10 cellular contexts compared by ENCODE assay signal in the genomic region with DNA sequence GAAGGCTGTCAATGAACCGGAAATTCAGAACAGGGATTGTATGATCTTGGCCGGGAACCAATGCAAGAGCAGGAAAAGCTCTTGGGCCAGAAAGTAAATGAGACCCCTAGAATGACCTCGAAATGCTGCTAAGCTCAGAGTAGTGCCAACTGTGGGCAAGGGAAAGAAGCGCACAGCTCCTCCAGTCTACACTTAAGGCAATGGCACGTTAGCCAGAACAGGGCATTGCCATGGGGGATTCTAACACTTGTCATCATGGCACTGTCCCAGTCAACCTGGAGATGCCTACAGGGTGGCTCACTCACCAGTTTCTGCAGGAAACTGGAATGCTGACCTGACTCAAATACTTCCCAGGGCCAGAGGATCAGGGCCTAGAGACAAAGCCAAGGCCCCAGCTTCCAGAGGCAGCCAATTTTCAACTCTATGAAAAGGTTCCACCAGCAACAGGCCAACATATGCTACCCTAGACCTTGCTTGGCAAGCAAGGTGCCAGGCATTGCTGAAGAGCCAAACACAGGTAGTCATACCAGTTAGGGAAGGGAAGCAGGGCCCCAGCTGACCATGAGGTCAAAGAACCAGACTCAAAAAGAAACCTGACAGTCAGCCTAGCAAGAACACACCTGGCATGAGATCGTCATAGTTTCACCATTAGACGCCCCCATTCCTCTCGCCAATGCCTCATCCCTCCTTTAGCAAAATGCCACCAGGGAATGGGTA. TPM values are rescaled to one million over a fixed set of nuclear protein-coding genes. Genes with fewer than 3 reads are reported as not detected.
DNase-seq lines count a peak whose midpoint lies in the region; ATAC-seq and TF ChIP-seq lines count a peak whose summit lies in the region.
"Had no signal": no experiment of that assay in that cellular context is flagged by ENCODE, and none has a peak within 500 bp of the region (broad histone marks: within the 10 kb centered on the region; RNA-seq: fewer than 3 reads in every experiment).

No MANE protein-coding gene starts in this region.

- no peak overlapping the region for H3K27ac Mint-ChIP-seq in activated T-helper 2 cell treated with anti-CD3 and anti-CD28 coated beads, Interferon-gamma antibody, Interleukin-2, Interleukin-4, amounts not matched to agents 10 μg/mL and 5 μg/mL and 100 μg/mL, durations not matched to agents 14 hours and 24 hours and 36 hours

- H3K4me2 ChIP-seq in smooth muscle cell: no peak overlapping the region

- peaks cover 31% of the 10 kb centered on the region for H3K4me1 Mint-ChIP-seq in activated T-helper 2 cell treated with anti-CD3 and anti-CD28 coated beads, Interferon-gamma antibody, Interleukin-2, Interleukin-4, amounts not matched to agents 10 μg/mL and 5 μg/mL and 100 μg/mL, durations not matched to agents 14 hours and 24 hours and 36 hours (ENCODE audit: low read depth)

- intact Hi-C loops in activated T-helper 2 cell treated with anti-CD3 and anti-CD28 coated beads, Interferon-gamma antibody, Interleukin-2, Interleukin-4, amounts not matched to agents 10 μg/mL and 5 μg/mL and 100 μg/mL, durations not matched to agents 14 hours and 24 hours and 36 hours (cut with micrococcal nuclease): no loop called here

- peaks cover 12% of the 10 kb centered on the region for H3K4me1 ChIP-seq in smooth muscle cell (ENCODE audit: low read depth)
- H3K4me1 ChIP-seq: colonic mucosa had no signal

- H3K79me2 ChIP-seq in smooth muscle cell (ENCODE audit: low read depth): peaks cover 63% of the 10 kb centered on the region

- H3K27ac ChIP-seq in caudate nucleus (ENCODE audit: low read depth, low read length) (peak overlapping the region; percentile 21), smooth muscle cell (ENCODE audit: low read depth) (no peak overlapping the region)
- H3K27ac ChIP-seq: colonic mucosa had no signal

- H3K4me3 Mint-ChIP-seq in activated T-helper 2 cell treated with anti-CD3 and anti-CD28 coated beads, Interferon-gamma antibody, Interleukin-2, Interleukin-4, amounts not matched to agents 10 μg/mL and 5 μg/mL and 100 μg/mL, durations not matched to agents 14 hours and 24 hours and 36 hours (ENCODE audit: low read depth): no peak overlapping the region

- H3K27me3 Mint-ChIP-seq in activated T-helper 2 cell treated with anti-CD3 and anti-CD28 coated beads, Interferon-gamma antibody, Interleukin-2, Interleukin-4, amounts not matched to agents 10 μg/mL and 5 μg/mL and 100 μg/mL, durations not matched to agents 14 hours and 24 hours and 36 hours (ENCODE audit: low read depth): no peaks in the 10 kb centered on the region

- H2AFZ ChIP-seq in smooth muscle cell (ENCODE audit: low read depth): no peak overlapping the region

- no peaks in the 10 kb centered on the region for H3K36me3 ChIP-seq in smooth muscle cell (ENCODE audit: low read depth)
- H3K36me3 ChIP-seq: colonic mucosa had no signal

- H3K9me3 Mint-ChIP-seq in activated T-helper 2 cell treated with anti-CD3 and anti-CD28 coated beads, Interferon-gamma antibody, Interleukin-2, Interleukin-4, amounts not matched to agents 10 μg/mL and 5 μg/mL and 100 μg/mL, durations not matched to agents 14 hours and 24 hours and 36 hours: peaks cover 15% of the 10 kb centered on the region

- peaks cover 80% of the 10 kb centered on the region for H4K20me1 ChIP-seq in smooth muscle cell (ENCODE audit: low read depth)

- H3K27me3 ChIP-seq in smooth muscle cell (ENCODE audit: low read depth): no peaks in the 10 kb centered on the region
- H3K27me3 ChIP-seq: colonic mucosa had no signal

- no peaks in the 10 kb centered on the region for H3K9me3 ChIP-seq in smooth muscle cell (replicated peaks; ENCODE audit: low read depth)
- H3K9me3 ChIP-seq: colonic mucosa had no signal

- TF ChIP-seq CTCF in smooth muscle cell (IDR thresholded peaks at IDR 0.05; ENCODE audit: borderline replicate concordance, insufficient read depth, poor library complexity, severe bottlenecking): no peak

- H3K36me3 Mint-ChIP-seq in activated T-helper 2 cell treated with anti-CD3 and anti-CD28 coated beads, Interferon-gamma antibody, Interleukin-2, Interleukin-4, amounts not matched to agents 10 μg/mL and 5 μg/mL and 100 μg/mL, durations not matched to agents 14 hours and 24 hours and 36 hours (ENCODE audit: low read depth): peaks cover 30% of the 10 kb centered on the region

- no peaks in the 10 kb centered on the region for H3F3A ChIP-seq in smooth muscle cell (ENCODE audit: low read depth)

- no peak overlapping the region for H3K4me3 ChIP-seq in smooth muscle cell
- H3K4me3 ChIP-seq: colonic mucosa had no signal

- no peak for DNase-seq in caudate nucleus (lab: John Stamatoyannopoulos, UW)
- DNase-seq in stimulated activated CD4-positive, alpha-beta T cell treated with anti-CD3 and anti-CD28 coated beads, TNF-alpha, amount 100 ng/mL, for 48 hours (ENCODE audit: low read depth in 3 of 3): peak in 2 of 3 donors; percentile 15 to 26
- no peak for DNase-seq in smooth muscle cell (lab: John Stamatoyannopoulos, UW; ENCODE audit: unreplicated experiment)
- DNase-seq in COR-L47 (lab: John Stamatoyannopoulos, UW): no peak
- DNase-seq in NCI-H748 (lab: John Stamatoyannopoulos, UW; ENCODE audit: unreplicated experiment): no peak
- DNase-seq in activated T-helper 2 cell treated with anti-CD3 and anti-CD28 coated beads, Interferon-gamma antibody, Interleukin-2, Interleukin-4, amounts not matched to agents 10 μg/mL and 5 μg/mL and 100 μg/mL, durations not matched to agents 14 hours and 24 hours and 36 hours (ENCODE audit: low spot score): no peak
- DNase-seq: colonic mucosa, KBM-7 had no signal

- ATAC-seq in GM18909 (IDR thresholded peaks at IDR 0.05; ENCODE audit: poor library complexity, unreplicated experiment) (peak; percentile 63), HG02938 (IDR thresholded peaks at IDR 0.05; ENCODE audit: unreplicated experiment) (peak; percentile 48)

- 95% methylated on average over 8 of the region's 8 CpGs for WGBS in smooth muscle cell (ENCODE audit: low lambda C conversion rate)

- H3K9ac ChIP-seq in smooth muscle cell (ENCODE audit: low read depth): no peak overlapping the region

RNA-seq across cellular contexts. Expression of a gene that starts 34.9 kb away (rescaled TPM):
- total RNA-seq in smooth muscle cell: 24.1 and 34.6 TPM in 2 replicates
- 38.3 and 40.5 TPM in 2 replicates for polyA plus RNA-seq in smooth muscle cell
- total RNA-seq in activated T-helper 2 cell treated with anti-CD3 and anti-CD28 coated beads, Interferon-gamma antibody, Interleukin-2, Interleukin-4, amounts not matched to agents 10 μg/mL and 5 μg/mL and 100 μg/mL, durations not matched to agents 14 hours and 24 hours and 36 hours: 75.4 and 84.4 TPM in 2 replicates

Comparison
In these comparisons a context has a peak if more than half of its experiments do, and no peak if none do; other contexts are left out.
1. DNase-seq: peak in stimulated activated CD4-positive, alpha-beta T cell treated with anti-CD3 and anti-CD28 coated beads, TNF-alpha, amount 100 ng/mL, for 48 hours (2 of 3); none in caudate nucleus (0 of 61), smooth muscle cell (single experiment), COR-L47 (single experiment), NCI-H748 (single experiment) and activated T-helper 2 cell treated with anti-CD3 and anti-CD28 coated beads, Interferon-gamma antibody, Interleukin-2, Interleukin-4, amounts not matched to agents 10 μg/mL and 5 μg/mL and 100 μg/mL, durations not matched to agents 14 hours and 24 hours and 36 hours (single experiment).